25 cellular contexts compared by ENCODE assay signal in the genomic region with DNA sequence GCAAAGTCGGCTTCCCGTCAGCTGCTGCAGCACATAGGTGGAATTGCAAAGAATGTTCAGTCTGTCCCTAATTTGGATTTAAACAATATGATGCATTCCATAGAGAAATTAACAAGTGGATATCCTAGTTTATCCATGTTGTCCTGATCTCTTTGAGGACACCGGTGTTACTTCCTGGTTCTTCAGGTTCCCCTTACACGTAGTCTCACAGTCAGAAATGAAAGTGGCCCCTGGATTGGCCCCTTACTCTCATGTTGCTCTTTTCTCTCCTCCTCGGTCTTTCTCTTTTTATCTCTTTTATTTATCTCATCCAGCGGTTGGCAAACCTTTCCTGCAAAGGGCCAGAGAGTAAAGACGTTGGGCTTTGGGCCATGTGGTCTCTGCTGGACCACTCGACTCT.
DNase-seq lines count a peak whose midpoint lies in the region; TF ChIP-seq lines count a peak whose summit lies in the region.
"Had no signal": no experiment of that assay in that cellular context is flagged by ENCODE, and none has a peak within 500 bp of the region (broad histone marks: within the 10 kb centered on the region; RNA-seq: fewer than 3 reads in every experiment).

No MANE protein-coding gene starts in this region.

- H3K4me3 ChIP-seq in GM12865 (ENCODE audit: low read depth, low read length) = peak overlapping the region; percentile 12; the same call in 1 of the 2 replicates
- H3K4me3 ChIP-seq in skeletal muscle satellite cell (ENCODE audit: low read length) = no peak overlapping the region
- no peak overlapping the region for H3K4me3 ChIP-seq in sigmoid colon
- H3K4me3 ChIP-seq: ascending aorta, BLaER1, HAP-1, SJCRH30, spleen, stomach, tibial nerve had no signal

- peaks cover 3% of the 10 kb centered on the region for H3K27me3 Mint-ChIP-seq in activated CD4-positive, alpha-beta T cell treated with anti-CD3 and anti-CD28 coated beads, Interleukin-2, amount 10 ng/mL, durations not matched to agents 7 days and 5 days
- no peaks in the 10 kb centered on the region for H3K27me3 Mint-ChIP-seq in activated naive CD8-positive, alpha-beta T cell

- intact Hi-C loops in sigmoid colon (cut with DNase I) = no loop called here

- no peaks in the 10 kb centered on the region for H3K36me3 ChIP-seq in skeletal muscle satellite cell (ENCODE audit: insufficient read depth, low read length)
- H3K36me3 ChIP-seq in sigmoid colon = no peaks in the 10 kb centered on the region
- H3K36me3 ChIP-seq: ascending aorta, BLaER1, HAP-1, SJCRH30, spleen, stomach, tibial nerve had no signal

- H3K27me3 ChIP-seq in skeletal muscle satellite cell (ENCODE audit: control insufficient read depth, insufficient read depth, low read length) (no peaks in the 10 kb centered on the region), sigmoid colon (no peaks in the 10 kb centered on the region)
- H3K27me3 ChIP-seq: ascending aorta, BLaER1, SJCRH30, spleen, stomach, tibial nerve had no signal

- TF ChIP-seq POLR2A in sigmoid colon (IDR thresholded peaks at IDR 0.05) = no peak

- peak overlapping the region; percentile 90 for H3K27ac Mint-ChIP-seq in activated CD4-positive, alpha-beta T cell treated with anti-CD3 and anti-CD28 coated beads, Interleukin-2, amount 10 ng/mL, durations not matched to agents 7 days and 5 days
- no peak overlapping the region for H3K27ac Mint-ChIP-seq in activated naive CD8-positive, alpha-beta T cell
- H3K27ac Mint-ChIP-seq: WTC11 had no signal

- POLR2A ChIA-PET in activated CD4-positive, alpha-beta T cell treated with anti-CD3 and anti-CD28 coated beads, Interleukin-2, amount 10 ng/mL, durations not matched to agents 7 days and 5 days (lab: Charles Lee) = no interaction called here

- CTCF ChIA-PET in activated CD4-positive, alpha-beta T cell treated with anti-CD3 and anti-CD28 coated beads, Interleukin-2, amount 10 ng/mL, durations not matched to agents 7 days and 5 days (lab: Charles Lee) = no interaction called here

- H3K9me3 ChIP-seq in skeletal muscle satellite cell (replicated peaks; ENCODE audit: low read length) (no peaks in the 10 kb centered on the region), sigmoid colon (no peaks in the 10 kb centered on the region)
- H3K9me3 ChIP-seq: ascending aorta, HAP-1, spleen, stomach, tibial nerve had no signal

- DNase-seq in activated CD4-positive, alpha-beta T cell treated with anti-CD3 and anti-CD28 coated beads, Interleukin-2, amount 10 ng/mL, durations not matched to agents 7 days and 5 days = peak; percentile 7
- no peak for DNase-seq in activated CD4-positive, alpha-beta T cell treated with anti-CD3 and anti-CD28 coated beads for 1 hour
- peak; percentile 5 for DNase-seq in GM12865 (ENCODE audit: low read depth)
- no peak for DNase-seq in activated gamma-delta T cell treated with Interleukin-2 at 50 U/mL for 16 hours
- DNase-seq in sigmoid colon = no peak
- no peak for DNase-seq in DMS53 treated with DMSO at 0.1 percent for 48 hours (lab: John Stamatoyannopoulos, UW; ENCODE audit: unreplicated experiment)
- DNase-seq: activated effector memory CD4-positive, alpha-beta T cell treated with anti-CD3 and anti-CD28 coated beads, Interleukin-2, amount 50 U/mL, for 16 hours; central memory CD4-positive, alpha-beta T cell; GDM1; head of caudate nucleus; IMR-90; left cardiac atrium; NCI-H1417; NCI-H524; SJCRH30; spleen; stimulated activated CD4-positive, alpha-beta T cell treated with anti-CD3 and anti-CD28 coated beads, Interleukin-4, amount 100 ng/mL, for 1 hour; stomach had no signal

- no peaks in the 10 kb centered on the region for H3K36me3 Mint-ChIP-seq in activated CD4-positive, alpha-beta T cell treated with anti-CD3 and anti-CD28 coated beads, Interleukin-2, amount 10 ng/mL, durations not matched to agents 7 days and 5 days (ENCODE audit: low read depth)
- H3K36me3 Mint-ChIP-seq in activated naive CD8-positive, alpha-beta T cell = no peaks in the 10 kb centered on the region
- H3K36me3 Mint-ChIP-seq: WTC11 had no signal

- TF ChIP-seq CTCF in GM12865 (IDR thresholded peaks at IDR 0.05; ENCODE audit: insufficient read depth, low read depth, low read length, missing control alignments) (no peak), sigmoid colon (IDR thresholded peaks at IDR 0.05) (no peak)

- whole genome bisulfite sequencing in sigmoid colon, 2 donors = 70 to 77% methylated on average over 8 of the region's 8 CpGs

- peak overlapping the region; percentile 70 for H3K4me3 Mint-ChIP-seq in activated CD4-positive, alpha-beta T cell treated with anti-CD3 and anti-CD28 coated beads, Interleukin-2, amount 10 ng/mL, durations not matched to agents 7 days and 5 days
- peak overlapping the region; percentile 73 for H3K4me3 Mint-ChIP-seq in activated naive CD8-positive, alpha-beta T cell
- H3K4me3 Mint-ChIP-seq: WTC11 had no signal

- H3K9ac ChIP-seq in skeletal muscle satellite cell (ENCODE audit: low read depth, low read length) = no peak overlapping the region
- H3K9ac ChIP-seq: BLaER1 had no signal

- H3K4me1 Mint-ChIP-seq in activated CD4-positive, alpha-beta T cell treated with anti-CD3 and anti-CD28 coated beads, Interleukin-2, amount 10 ng/mL, durations not matched to agents 7 days and 5 days = peaks cover 4% of the 10 kb centered on the region
- no peaks in the 10 kb centered on the region for H3K4me1 Mint-ChIP-seq in activated naive CD8-positive, alpha-beta T cell (ENCODE audit: low read depth)

- no peaks in the 10 kb centered on the region for H3K9me3 Mint-ChIP-seq in activated CD4-positive, alpha-beta T cell treated with anti-CD3 and anti-CD28 coated beads, Interleukin-2, amount 10 ng/mL, durations not matched to agents 7 days and 5 days
- no peaks in the 10 kb centered on the region for H3K9me3 Mint-ChIP-seq in activated naive CD8-positive, alpha-beta T cell (ENCODE audit: low read depth)

- H3K27ac ChIP-seq in sigmoid colon = no peak overlapping the region
- H3K27ac ChIP-seq: ascending aorta, BLaER1, SJCRH30, spleen, stomach, tibial nerve had no signal

- no peak for TF ChIP-seq EP300 in sigmoid colon (IDR thresholded peaks at IDR 0.05)

- H3K4me1 ChIP-seq in skeletal muscle satellite cell (ENCODE audit: control insufficient read depth, insufficient read depth, low read length) = no peaks in the 10 kb centered on the region
- peaks cover 0 to 16% (median 13%) of the 10 kb centered on the region in 4 donors for H3K4me1 ChIP-seq in sigmoid colon
- H3K4me1 ChIP-seq: ascending aorta, BLaER1, HAP-1, SJCRH30, spleen had no signal

- peak overlapping the region; percentile 35 for H3K4me2 ChIP-seq in skeletal muscle satellite cell (ENCODE audit: low read length)
- H3K4me2 ChIP-seq: BLaER1 had no signal

Comparison
In these comparisons a context has a peak if more than half of its experiments do, and no peak if none do; other contexts are left out.
1. DNase-seq: peak in activated CD4-positive, alpha-beta T cell treated with anti-CD3 and anti-CD28 coated beads, Interleukin-2, amount 10 ng/mL, durations not matched to agents 7 days and 5 days (single experiment) and GM12865 (single experiment); none in activated CD4-positive, alpha-beta T cell treated with anti-CD3 and anti-CD28 coated beads for 1 hour (single experiment), activated gamma-delta T cell treated with Interleukin-2 at 50 U/mL for 16 hours (single experiment), sigmoid colon (single experiment) and DMS53 treated with DMSO at 0.1 percent for 48 hours (single experiment).